In the genomic region with DNA sequence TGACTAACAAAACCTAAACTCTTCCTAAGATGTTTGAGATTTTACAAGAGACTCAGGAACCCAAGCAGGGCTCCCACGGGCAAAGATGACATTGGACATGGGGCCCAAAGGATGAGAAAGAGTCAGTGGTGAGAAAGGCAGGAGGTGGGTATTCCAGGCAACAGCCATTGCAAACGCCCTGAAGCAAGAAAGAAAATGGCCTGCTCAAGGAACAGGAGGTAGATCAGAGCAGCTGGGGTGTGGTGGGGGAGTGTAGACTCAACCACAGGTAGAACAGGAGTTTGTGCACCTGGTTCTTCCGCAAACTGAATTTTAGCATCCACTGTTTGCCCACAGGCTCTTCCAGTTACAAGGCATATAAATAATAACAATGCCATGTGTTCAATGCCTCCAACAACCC, we compare ENCODE assay signal across 18 cellular contexts. TPM values are rescaled to one million over a fixed set of nuclear protein-coding genes. Genes with fewer than 3 reads are reported as not detected.
"Had no signal": no experiment of that assay in that cellular context is flagged by ENCODE, and none has a peak within 500 bp of the region (broad histone marks: within the 10 kb centered on the region; RNA-seq: fewer than 3 reads in every experiment).

No MANE protein-coding gene starts in this region.

- H3K4me1 ChIP-seq: gastrocnemius medialis, uterus had no signal

- H3K4me3 Mint-ChIP-seq: activated naive CD4-positive, alpha-beta T cell treated with anti-CD3 and anti-CD28 coated beads for 36 hours had no signal

- ATAC-seq: body of pancreas, gastrocnemius medialis, sciatic nerve had no signal

- H3K27ac ChIP-seq: body of pancreas, gastrocnemius medialis, left ventricle myocardium inferior, ovary, tibial nerve, uterus had no signal

- H3K9me3 ChIP-seq: body of pancreas, gastrocnemius medialis, left ventricle myocardium inferior, ovary, tibial nerve, uterus had no signal

- H3K9me3 Mint-ChIP-seq: activated naive CD4-positive, alpha-beta T cell treated with anti-CD3 and anti-CD28 coated beads for 36 hours; neural crest cell had no signal

- H3K4me3 ChIP-seq: body of pancreas, gastrocnemius medialis, left ventricle myocardium inferior, ovary, tibial nerve, uterus had no signal

- H3K36me3 ChIP-seq: gastrocnemius medialis, left ventricle myocardium inferior, ovary, tibial nerve, uterus had no signal

- H3K4me1 Mint-ChIP-seq: neural crest cell had no signal

- H3K27ac Mint-ChIP-seq: activated naive CD4-positive, alpha-beta T cell treated with anti-CD3 and anti-CD28 coated beads for 36 hours had no signal

- DNase-seq: activated CD4-positive, alpha-beta T cell treated with anti-CD3 and anti-CD28 coated beads for 48 hours; activated CD4-positive, CD25-positive, alpha-beta regulatory T cell; activated naive CD4-positive, alpha-beta T cell treated with anti-CD3 and anti-CD28 coated beads for 36 hours; body of pancreas; caudate nucleus; erythroblast; gastrocnemius medialis; kidney; left ventricle myocardium inferior; stimulated activated naive CD4-positive, alpha-beta T cell; T-helper 1 cell; T-helper 9 cell; uterus had no signal

- H3K27me3 ChIP-seq: ovary, uterus had no signal

RNA-seq across cellular contexts. Expression of a gene that starts 3.3 kb away (rescaled TPM):
- total RNA-seq: activated CD8-positive, alpha-beta memory T cell treated with anti-CD3 and anti-CD28 coated beads for 36 hours; activated naive CD4-positive, alpha-beta T cell treated with anti-CD3 and anti-CD28 coated beads for 36 hours had no signal
